In the genomic region with DNA sequence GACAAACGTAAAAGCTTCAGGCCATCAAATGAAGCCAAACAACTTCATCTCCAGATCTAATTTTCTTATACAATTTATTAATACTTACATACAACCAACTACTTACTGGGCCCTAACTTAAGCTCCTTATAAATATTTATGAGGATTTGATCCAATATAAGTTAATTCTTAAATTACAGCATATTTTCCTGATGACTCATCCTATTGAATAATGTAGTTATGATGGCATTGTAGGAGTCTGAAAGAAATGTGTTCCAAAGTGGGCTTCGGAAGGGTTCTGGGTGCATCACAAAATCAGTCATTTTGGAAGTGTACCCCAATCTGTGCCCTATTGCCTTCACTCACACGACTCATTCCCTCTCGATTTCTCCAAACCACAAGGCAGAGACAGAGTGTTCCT, we compare ENCODE assay signal across 37 cellular contexts.
"Had no signal": no experiment of that assay in that cellular context is flagged by ENCODE, and none has a peak within 500 bp of the region (broad histone marks: within the 10 kb centered on the region; RNA-seq: fewer than 3 reads in every experiment).

No MANE protein-coding gene starts in this region.

- H3K4me3 ChIP-seq: ascending aorta, body of pancreas, breast epithelium, MG63, PC-9 had no signal

- DNase-seq: activated B cell treated with CpG ODN at 0.5 μM for 24 hours; activated CD4-positive, alpha-beta memory T cell treated with anti-CD3 and anti-CD28 coated beads for 36 hours; activated CD4-positive, alpha-beta T cell treated with anti-CD3 and anti-CD28 coated beads for 4 hours; activated CD4-positive, alpha-beta T cell treated with anti-CD3 and anti-CD28 coated beads, Interleukin-2, amount 50 U/mL, for 1 hour; activated CD4-positive, CD25-positive, alpha-beta regulatory T cell treated with anti-CD3 and anti-CD28 coated beads, Interleukin-2, amount 50 U/mL, for 72 hours; activated CD8-positive, alpha-beta memory T cell treated with anti-CD3 and anti-CD28 coated beads, Interleukin-2, amount 50 U/mL, for 48 hours; activated effector memory CD4-positive, alpha-beta T cell treated with anti-CD3 and anti-CD28 coated beads, Interleukin-2, amount 50 U/mL, for 16 hours; activated naive CD4-positive, alpha-beta T cell treated with Interleukin-2 at 50 U/mL for 16 hours; activated naive CD8-positive, alpha-beta T cell treated with anti-CD3 and anti-CD28 coated beads, Interleukin-2, amount 10 ng/mL, durations not matched to agents 7 days and 5 days; activated T-cell treated with anti-CD3 and anti-CD28 coated beads, Interleukin-2, amount 50 U/mL, for 48 hours; amygdala; body of pancreas; Kasumi-1; MG63; NCI-H1048; NCI-H1105 treated with DMSO at 0.1 percent for 48 hours; NCI-H1436; NCI-H1694; NCI-H1930; NCI-H2081 treated with DMSO at 0.1 percent for 48 hours; NCI-H226; NCI-H446 treated with DMSO at 0.1 percent for 48 hours; NCI-H526; NCI-H748 treated with DMSO at 0.1 percent for 48 hours; NK-92 treated with Interleukin-12 subunit alpha and Interleukin-12 subunit beta, amount 100 ng/mL, for 24 hours; PC-9; SIG-M5; SW 1271; T-helper 1 cell; T-helper 2 cell; T-helper 9 cell had no signal

- ATAC-seq: activated T-helper 17 cell treated with anti-CD3 and anti-CD28 coated beads, Interleukin-2, amount 50 U/mL, for 72 hours; body of pancreas; Right ventricle myocardium inferior had no signal

- H2AFZ ChIP-seq: PC-9 had no signal

- H3K9me3 ChIP-seq: body of pancreas, MG63 had no signal

- H3K4me2 ChIP-seq: PC-9 had no signal

- H3K27me3 ChIP-seq: ascending aorta, body of pancreas, breast epithelium, MG63 had no signal

- H3K4me1 ChIP-seq: ascending aorta, body of pancreas, breast epithelium had no signal

- H3K27ac ChIP-seq: ascending aorta, body of pancreas, breast epithelium, PC-9, RWPE1, VCaP had no signal

- H3K36me3 ChIP-seq: ascending aorta, breast epithelium, MG63 had no signal
